Comparison of ENCODE assay signal across 2 cellular contexts in genomic region chr15:48891229-48891765, GRCh38.
TF ChIP-seq lines count a peak whose summit lies in the region.

No MANE protein-coding gene starts in this region.

TF ChIP-seq in GM23338, 12 proteins besides CTCF, POLR2A, EP300 and RAD21:
- no peak for TF ChIP-seq JUNB (IDR thresholded peaks at IDR 0.05; ENCODE audit: unreplicated experiment)
- no peak for TF ChIP-seq EZH2phosphoT487 (IDR thresholded peaks at IDR 0.05; ENCODE audit: unreplicated experiment)
- no peak for TF ChIP-seq ETS1 (IDR thresholded peaks at IDR 0.05)
- TF ChIP-seq NANOG (IDR thresholded peaks at IDR 0.05; ENCODE audit: borderline replicate concordance) = no peak
- TF ChIP-seq, protein P1, sequence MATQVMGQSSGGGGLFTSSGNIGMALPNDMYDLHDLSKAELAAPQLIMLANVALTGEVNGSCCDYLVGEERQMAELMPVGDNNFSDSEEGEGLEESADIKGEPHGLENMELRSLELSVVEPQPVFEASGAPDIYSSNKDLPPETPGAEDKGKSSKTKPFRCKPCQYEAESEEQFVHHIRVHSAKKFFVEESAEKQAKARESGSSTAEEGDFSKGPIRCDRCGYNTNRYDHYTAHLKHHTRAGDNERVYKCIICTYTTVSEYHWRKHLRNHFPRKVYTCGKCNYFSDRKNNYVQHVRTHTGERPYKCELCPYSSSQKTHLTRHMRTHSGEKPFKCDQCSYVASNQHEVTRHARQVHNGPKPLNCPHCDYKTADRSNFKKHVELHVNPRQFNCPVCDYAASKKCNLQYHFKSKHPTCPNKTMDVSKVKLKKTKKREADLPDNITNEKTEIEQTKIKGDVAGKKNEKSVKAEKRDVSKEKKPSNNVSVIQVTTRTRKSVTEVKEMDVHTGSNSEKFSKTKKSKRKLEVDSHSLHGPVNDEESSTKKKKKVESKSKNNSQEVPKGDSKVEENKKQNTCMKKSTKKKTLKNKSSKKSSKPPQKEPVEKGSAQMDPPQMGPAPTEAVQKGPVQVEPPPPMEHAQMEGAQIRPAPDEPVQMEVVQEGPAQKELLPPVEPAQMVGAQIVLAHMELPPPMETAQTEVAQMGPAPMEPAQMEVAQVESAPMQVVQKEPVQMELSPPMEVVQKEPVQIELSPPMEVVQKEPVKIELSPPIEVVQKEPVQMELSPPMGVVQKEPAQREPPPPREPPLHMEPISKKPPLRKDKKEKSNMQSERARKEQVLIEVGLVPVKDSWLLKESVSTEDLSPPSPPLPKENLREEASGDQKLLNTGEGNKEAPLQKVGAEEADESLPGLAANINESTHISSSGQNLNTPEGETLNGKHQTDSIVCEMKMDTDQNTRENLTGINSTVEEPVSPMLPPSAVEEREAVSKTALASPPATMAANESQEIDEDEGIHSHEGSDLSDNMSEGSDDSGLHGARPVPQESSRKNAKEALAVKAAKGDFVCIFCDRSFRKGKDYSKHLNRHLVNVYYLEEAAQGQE (IDR thresholded peaks at IDR 0.05; ENCODE audit: unreplicated experiment) = no peak
- TF ChIP-seq POLR2AphosphoS5 (IDR thresholded peaks at IDR 0.05; ENCODE audit: low read depth) = no peak
- TF ChIP-seq, protein P2, sequence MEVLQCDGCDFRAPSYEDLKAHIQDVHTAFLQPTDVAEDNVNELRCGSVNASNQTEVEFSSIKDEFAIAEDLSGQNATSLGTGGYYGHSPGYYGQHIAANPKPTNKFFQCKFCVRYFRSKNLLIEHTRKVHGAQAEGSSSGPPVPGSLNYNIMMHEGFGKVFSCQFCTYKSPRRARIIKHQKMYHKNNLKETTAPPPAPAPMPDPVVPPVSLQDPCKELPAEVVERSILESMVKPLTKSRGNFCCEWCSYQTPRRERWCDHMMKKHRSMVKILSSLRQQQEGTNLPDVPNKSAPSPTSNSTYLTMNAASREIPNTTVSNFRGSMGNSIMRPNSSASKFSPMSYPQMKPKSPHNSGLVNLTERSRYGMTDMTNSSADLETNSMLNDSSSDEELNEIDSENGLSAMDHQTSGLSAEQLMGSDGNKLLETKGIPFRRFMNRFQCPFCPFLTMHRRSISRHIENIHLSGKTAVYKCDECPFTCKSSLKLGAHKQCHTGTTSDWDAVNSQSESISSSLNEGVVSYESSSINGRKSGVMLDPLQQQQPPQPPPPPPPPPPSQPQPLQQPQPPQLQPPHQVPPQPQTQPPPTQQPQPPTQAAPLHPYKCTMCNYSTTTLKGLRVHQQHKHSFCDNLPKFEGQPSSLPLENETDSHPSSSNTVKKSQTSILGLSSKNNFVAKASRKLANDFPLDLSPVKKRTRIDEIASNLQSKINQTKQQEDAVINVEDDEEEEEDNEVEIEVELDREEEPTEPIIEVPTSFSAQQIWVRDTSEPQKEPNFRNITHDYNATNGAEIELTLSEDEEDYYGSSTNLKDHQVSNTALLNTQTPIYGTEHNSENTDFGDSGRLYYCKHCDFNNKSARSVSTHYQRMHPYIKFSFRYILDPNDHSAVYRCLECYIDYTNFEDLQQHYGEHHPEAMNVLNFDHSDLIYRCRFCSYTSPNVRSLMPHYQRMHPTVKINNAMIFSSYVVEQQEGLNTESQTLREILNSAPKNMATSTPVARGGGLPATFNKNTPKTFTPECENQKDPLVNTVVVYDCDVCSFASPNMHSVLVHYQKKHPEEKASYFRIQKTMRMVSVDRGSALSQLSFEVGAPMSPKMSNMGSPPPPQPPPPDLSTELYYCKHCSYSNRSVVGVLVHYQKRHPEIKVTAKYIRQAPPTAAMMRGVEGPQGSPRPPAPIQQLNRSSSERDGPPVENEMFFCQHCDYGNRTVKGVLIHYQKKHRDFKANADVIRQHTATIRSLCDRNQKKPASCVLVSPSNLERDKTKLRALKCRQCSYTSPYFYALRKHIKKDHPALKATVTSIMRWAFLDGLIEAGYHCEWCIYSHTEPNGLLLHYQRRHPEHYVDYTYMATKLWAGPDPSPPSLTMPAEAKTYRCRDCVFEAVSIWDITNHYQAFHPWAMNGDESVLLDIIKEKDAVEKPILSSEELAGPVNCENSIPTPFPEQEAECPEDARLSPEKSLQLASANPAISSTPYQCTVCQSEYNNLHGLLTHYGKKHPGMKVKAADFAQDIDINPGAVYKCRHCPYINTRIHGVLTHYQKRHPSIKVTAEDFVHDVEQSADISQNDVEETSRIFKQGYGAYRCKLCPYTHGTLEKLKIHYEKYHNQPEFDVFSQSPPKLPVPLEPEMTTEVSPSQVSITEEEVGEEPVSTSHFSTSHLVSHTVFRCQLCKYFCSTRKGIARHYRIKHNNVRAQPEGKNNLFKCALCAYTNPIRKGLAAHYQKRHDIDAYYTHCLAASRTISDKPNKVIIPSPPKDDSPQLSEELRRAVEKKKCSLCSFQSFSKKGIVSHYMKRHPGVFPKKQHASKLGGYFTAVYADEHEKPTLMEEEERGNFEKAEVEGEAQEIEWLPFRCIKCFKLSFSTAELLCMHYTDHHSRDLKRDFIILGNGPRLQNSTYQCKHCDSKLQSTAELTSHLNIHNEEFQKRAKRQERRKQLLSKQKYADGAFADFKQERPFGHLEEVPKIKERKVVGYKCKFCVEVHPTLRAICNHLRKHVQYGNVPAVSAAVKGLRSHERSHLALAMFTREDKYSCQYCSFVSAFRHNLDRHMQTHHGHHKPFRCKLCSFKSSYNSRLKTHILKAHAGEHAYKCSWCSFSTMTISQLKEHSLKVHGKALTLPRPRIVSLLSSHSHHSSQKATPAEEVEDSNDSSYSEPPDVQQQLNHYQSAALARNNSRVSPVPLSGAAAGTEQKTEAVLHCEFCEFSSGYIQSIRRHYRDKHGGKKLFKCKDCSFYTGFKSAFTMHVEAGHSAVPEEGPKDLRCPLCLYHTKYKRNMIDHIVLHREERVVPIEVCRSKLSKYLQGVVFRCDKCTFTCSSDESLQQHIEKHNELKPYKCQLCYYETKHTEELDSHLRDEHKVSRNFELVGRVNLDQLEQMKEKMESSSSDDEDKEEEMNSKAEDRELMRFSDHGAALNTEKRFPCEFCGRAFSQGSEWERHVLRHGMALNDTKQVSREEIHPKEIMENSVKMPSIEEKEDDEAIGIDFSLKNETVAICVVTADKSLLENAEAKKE (CRISPR knock-in tag; IDR thresholded peaks at IDR 0.05) = no peak
- TF ChIP-seq ZNF331 (CRISPR knock-in tag; IDR thresholded peaks at IDR 0.05; ENCODE audit: low read depth) = no peak
- TF ChIP-seq EZH2 (IDR thresholded peaks at IDR 0.05; ENCODE audit: low read depth, unreplicated experiment) = no peak
- no peak for TF ChIP-seq STAT1 (IDR thresholded peaks at IDR 0.05; ENCODE audit: unreplicated experiment)
- no peak for TF ChIP-seq ZNF114 (CRISPR knock-in tag; IDR thresholded peaks at IDR 0.05)
- TF ChIP-seq CREB1 (CRISPR knock-in tag; IDR thresholded peaks at IDR 0.05; ENCODE audit: low read depth) = no peak

TF ChIP-seq in K562, 482 proteins besides CTCF, POLR2A, EP300 and RAD21:
- no peak for TF ChIP-seq KDM4B (IDR thresholded peaks at IDR 0.05; ENCODE audit: borderline replicate concordance in 2 of 2, low read depth in 1 of 2)
- TF ChIP-seq CUX1 (CRISPR knock-in tag; IDR thresholded peaks at IDR 0.05) = no peak
- TF ChIP-seq WHSC1 (IDR thresholded peaks at IDR 0.05; ENCODE audit: low read length) = no peak
- TF ChIP-seq SMARCA4 (IDR thresholded peaks at IDR 0.05) = no peak
- no peak for TF ChIP-seq SRF (CRISPR knock-in tag; IDR thresholded peaks at IDR 0.05)
- no peak for TF ChIP-seq GABPB2 (CRISPR knock-in tag; conservative IDR thresholded peaks at IDR 0.05)
- no peak for TF ChIP-seq SNRNP70 (optimal IDR thresholded peaks at IDR 0.05; ENCODE audit: low read depth, low read length)
- TF ChIP-seq, protein P3, sequence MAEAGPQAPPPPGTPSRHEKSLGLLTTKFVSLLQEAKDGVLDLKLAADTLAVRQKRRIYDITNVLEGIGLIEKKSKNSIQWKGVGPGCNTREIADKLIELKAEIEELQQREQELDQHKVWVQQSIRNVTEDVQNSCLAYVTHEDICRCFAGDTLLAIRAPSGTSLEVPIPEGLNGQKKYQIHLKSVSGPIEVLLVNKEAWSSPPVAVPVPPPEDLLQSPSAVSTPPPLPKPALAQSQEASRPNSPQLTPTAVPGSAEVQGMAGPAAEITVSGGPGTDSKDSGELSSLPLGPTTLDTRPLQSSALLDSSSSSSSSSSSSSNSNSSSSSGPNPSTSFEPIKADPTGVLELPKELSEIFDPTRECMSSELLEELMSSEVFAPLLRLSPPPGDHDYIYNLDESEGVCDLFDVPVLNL (CRISPR knock-in tag; IDR thresholded peaks at IDR 0.05; ENCODE audit: low read depth) = no peak
- TF ChIP-seq TAF9B (IDR thresholded peaks at IDR 0.05; ENCODE audit: partially characterized antibody) = no peak
- TF ChIP-seq DIDO1 (tag; IDR thresholded peaks at IDR 0.05; ENCODE audit: low read depth) = no peak
